Comparison of ENCODE assay signal across 1 cellular context in genomic region chr12:120686690-120687569, GRCh38.
A peak's percentile ranks its signal among the peaks of the same experiment; 100 is the strongest.
TF ChIP-seq lines count a peak whose summit lies in the region.

A gene with protein sequence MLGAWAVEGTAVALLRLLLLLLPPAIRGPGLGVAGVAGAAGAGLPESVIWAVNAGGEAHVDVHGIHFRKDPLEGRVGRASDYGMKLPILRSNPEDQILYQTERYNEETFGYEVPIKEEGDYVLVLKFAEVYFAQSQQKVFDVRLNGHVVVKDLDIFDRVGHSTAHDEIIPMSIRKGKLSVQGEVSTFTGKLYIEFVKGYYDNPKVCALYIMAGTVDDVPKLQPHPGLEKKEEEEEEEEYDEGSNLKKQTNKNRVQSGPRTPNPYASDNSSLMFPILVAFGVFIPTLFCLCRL (plus strand): TSS chr12:120687149. CDS start chr12:120687297, 148 bp downstream.

TF ChIP-seq in GM12878, 131 proteins besides CTCF, POLR2A, EP300 and RAD21 (continued from another document):
- TF ChIP-seq ZZZ3 (IDR thresholded peaks at IDR 0.05; ENCODE audit: control insufficient read depth, insufficient read length, low read depth) = no peak
- TF ChIP-seq RAD51 (IDR thresholded peaks at IDR 0.05) = no peak
- TF ChIP-seq JUNB (IDR thresholded peaks at IDR 0.05) = 0 out of 2 replicates have a peak, but pooled peaks have one; percentile 5
- TF ChIP-seq NR2F1 (conservative IDR thresholded peaks at IDR 0.05) = peak; percentile 54
